In genomic region chr4:147683717-147684700, GRCh38 we compare ENCODE assay signal across 8 cellular contexts. TPM values are rescaled to one million over a fixed set of nuclear protein-coding genes. Genes with fewer than 3 reads are reported as not detected.
DNase-seq lines count a peak whose midpoint lies in the region; ATAC-seq, FAIRE-seq and TF ChIP-seq lines count a peak whose summit lies in the region.

PRMT9 (minus strand) TSS chr4:147684163; CDS start chr4:147683987, 176 bp downstream.

- WGBS in mesodermal cell (ENCODE audit: insufficient coverage in 2 of 2), 2 experiments, result 3% methylated on average over 30 to 60 of the region's 69 CpGs

- H3K4me1 ChIP-seq in Caco-2 (peaks cover 8% of the 10 kb centered on the region), mesodermal cell (ENCODE audit: control insufficient read depth, insufficient read depth, low read length, poor library complexity, severe bottlenecking) (no peaks in the 10 kb centered on the region)

- BruUV-seq in Caco-2 (replicated peaks; lab: Mats Ljungman, UMichigan), result TSS peak; percentile 97

- H3K4me3 ChIP-seq in Caco-2 (ENCODE audit: low read depth, low read length) (peak within 1 kb of the TSS; percentile 74), mesodermal cell (ENCODE audit: extremely low read depth, insufficient read depth, low read length, poor library complexity, severe bottlenecking) (peak within 1 kb of the TSS; percentile 81)

- intact Hi-C loops in Caco-2 (cut with micrococcal nuclease; ENCODE audit: unreplicated experiment), result loop anchor here (2.0 to 5.0 kb wide), 2 partner anchors 49 to 67 kb away; partner anchors contain the start of genes ARHGAP10 and TMEM184C

- peak; percentile 21 for FAIRE-seq in endometrium (lab: Jason Lieb, UNC)

- TF ChIP-seq CTCF in Caco-2 (IDR thresholded peaks at IDR 0.05; ENCODE audit: insufficient read depth in 1 of 2, low read depth in 1 of 2, low read length in 1 of 2, severe bottlenecking in 1 of 2, unreplicated experiment in 1 of 2), result no peak

- DNase-seq in Caco-2 (peak; percentile 91 to 92), HS-27A (ENCODE audit: low read depth) (peak; percentile 76), NOMO-1 treated with DMSO at 0.1 percent for 48 hours (lab: John Stamatoyannopoulos, UW; ENCODE audit: unreplicated experiment) (peak; percentile 74)
- peak; percentile 66 for DNase-seq in activated CD8-positive, alpha-beta memory T cell treated with anti-CD3 and anti-CD28 coated beads, Interleukin-2, amount 50 U/mL, for 24 hours (ENCODE audit: extremely low read depth)
- peak; percentile 75 for DNase-seq in stimulated activated CD8-positive, alpha-beta memory T cell treated with anti-CD3 and anti-CD28 coated beads, Interleukin-15, amount 100 ng/mL, for 24 hours (ENCODE audit: low read depth)

- POLR2A ChIA-PET in Caco-2 (lab: Charles Lee), result interaction anchor here (0.7 to 2.0 kb wide), 6 partner anchors 48 to 110 kb away, joined by 3 to 14 read pairs (median 4); partner anchors contain the start of genes ARHGAP10 and TMEM184C

- ATAC-seq in GM19468 (IDR thresholded peaks at IDR 0.05; ENCODE audit: extremely low read depth, unreplicated experiment), result peak; percentile 100

- no peaks in the 10 kb centered on the region for H3K36me3 ChIP-seq in Caco-2 (ENCODE audit: control insufficient read depth, insufficient read depth, low read length)
- H3K36me3 ChIP-seq in mesodermal cell (ENCODE audit: control insufficient read depth, insufficient read depth, low read length), result peaks cover 3% of the 10 kb centered on the region

- peaks cover 13% of the 10 kb centered on the region for H3K36me3 Mint-ChIP-seq in Caco-2 (ENCODE audit: insufficient read depth, unreplicated experiment)

- H3K9me3 ChIP-seq in Caco-2 (no peaks in the 10 kb centered on the region), mesodermal cell (ENCODE audit: control insufficient read depth, low read length) (no peaks in the 10 kb centered on the region)

- peak within 1 kb of the TSS; percentile 85 for H3K27ac Mint-ChIP-seq in Caco-2 (ENCODE audit: unreplicated experiment)

- H3K27me3 ChIP-seq in Caco-2 (replicated peaks; ENCODE audit: control insufficient read depth, insufficient read depth, low read length), result no peaks in the 10 kb centered on the region

- H3K4me3 Mint-ChIP-seq in Caco-2 (ENCODE audit: unreplicated experiment), result peak within 1 kb of the TSS; percentile 90

- no peaks in the 10 kb centered on the region for H3K9me3 Mint-ChIP-seq in Caco-2 (ENCODE audit: unreplicated experiment)

- H3K4me1 Mint-ChIP-seq in Caco-2 (ENCODE audit: low read depth, unreplicated experiment), result no peaks in the 10 kb centered on the region

- CTCF ChIA-PET in Caco-2 (lab: Charles Lee), result interaction anchor here (0.6 to 2.4 kb wide), 6 partner anchors 9 to 184 kb away, joined by 3 to 20 read pairs (median 4); partner anchors contain the start of gene TMEM184C

- H3K27me3 Mint-ChIP-seq in Caco-2 (ENCODE audit: insufficient read depth, unreplicated experiment), result no peaks in the 10 kb centered on the region

- peak within 1 kb of the TSS; percentile 78 for H3K27ac ChIP-seq in mesodermal cell (ENCODE audit: low read depth, low read length, severe bottlenecking)

RNA-seq across cellular contexts. Expression of gene PRMT9, which starts in this region (rescaled TPM):
- total RNA-seq in Caco-2 (2022), result 7.5 and 8.6 TPM in 2 replicates
- polyA plus RNA-seq in mesodermal cell (2013, experiment 1 of 2), result 7.8 TPM
- polyA plus RNA-seq in mesodermal cell (2013, experiment 2 of 2), result 6.7 TPM

Comparison
In these comparisons a context has a peak if more than half of its experiments do, and no peak if none do; other contexts are left out.
1. Peak in every context shown above with its lines: DNase-seq, ATAC-seq, H3K4me3 ChIP-seq and H3K27ac ChIP-seq.